ENCODE assay signal across 1 cellular context in the genomic region with DNA sequence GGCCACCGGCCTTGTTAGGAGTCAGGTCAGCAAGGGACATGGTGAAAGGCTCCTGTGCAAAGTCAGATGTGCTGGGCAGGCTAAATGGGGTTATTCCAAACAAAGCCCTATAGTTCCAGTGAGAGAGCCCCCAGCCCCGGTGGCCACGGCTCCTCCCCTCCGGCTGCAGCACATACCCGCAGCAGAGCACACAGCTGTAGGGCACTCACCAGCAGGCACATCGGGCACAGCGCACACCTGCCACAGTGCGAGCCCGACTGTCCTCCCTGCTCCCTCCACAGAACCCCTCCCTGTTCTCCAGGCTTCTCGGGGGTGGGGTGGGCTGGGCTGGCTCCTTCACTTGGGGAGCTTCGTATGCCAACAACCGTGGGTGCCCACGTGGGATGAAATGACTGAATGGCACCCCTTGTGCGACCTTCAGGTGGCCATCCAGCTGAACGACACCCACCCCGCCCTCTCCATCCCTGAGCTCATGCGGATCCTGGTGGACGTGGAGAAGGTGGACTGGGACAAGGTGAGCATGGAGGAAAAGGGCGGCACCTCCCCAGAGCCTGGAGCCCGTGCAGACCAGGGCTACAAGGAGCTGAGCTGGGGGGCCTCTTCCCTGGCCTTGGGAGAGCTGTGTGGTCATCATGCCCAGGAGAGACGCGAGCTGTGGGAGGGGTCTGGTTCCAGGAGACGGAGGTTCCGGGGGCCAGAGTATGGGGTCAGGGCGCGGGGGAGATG.
TF ChIP-seq lines count a peak whose summit lies in the region.

No MANE protein-coding gene starts in this region.

TF ChIP-seq in K562, 482 proteins besides CTCF, POLR2A, EP300 and RAD21:
- peak; percentile 27; the same call in 1 of the 2 replicates for TF ChIP-seq POLR2G (IDR thresholded peaks at IDR 0.05; ENCODE audit: low read depth, low read length)
- TF ChIP-seq, protein P1, sequence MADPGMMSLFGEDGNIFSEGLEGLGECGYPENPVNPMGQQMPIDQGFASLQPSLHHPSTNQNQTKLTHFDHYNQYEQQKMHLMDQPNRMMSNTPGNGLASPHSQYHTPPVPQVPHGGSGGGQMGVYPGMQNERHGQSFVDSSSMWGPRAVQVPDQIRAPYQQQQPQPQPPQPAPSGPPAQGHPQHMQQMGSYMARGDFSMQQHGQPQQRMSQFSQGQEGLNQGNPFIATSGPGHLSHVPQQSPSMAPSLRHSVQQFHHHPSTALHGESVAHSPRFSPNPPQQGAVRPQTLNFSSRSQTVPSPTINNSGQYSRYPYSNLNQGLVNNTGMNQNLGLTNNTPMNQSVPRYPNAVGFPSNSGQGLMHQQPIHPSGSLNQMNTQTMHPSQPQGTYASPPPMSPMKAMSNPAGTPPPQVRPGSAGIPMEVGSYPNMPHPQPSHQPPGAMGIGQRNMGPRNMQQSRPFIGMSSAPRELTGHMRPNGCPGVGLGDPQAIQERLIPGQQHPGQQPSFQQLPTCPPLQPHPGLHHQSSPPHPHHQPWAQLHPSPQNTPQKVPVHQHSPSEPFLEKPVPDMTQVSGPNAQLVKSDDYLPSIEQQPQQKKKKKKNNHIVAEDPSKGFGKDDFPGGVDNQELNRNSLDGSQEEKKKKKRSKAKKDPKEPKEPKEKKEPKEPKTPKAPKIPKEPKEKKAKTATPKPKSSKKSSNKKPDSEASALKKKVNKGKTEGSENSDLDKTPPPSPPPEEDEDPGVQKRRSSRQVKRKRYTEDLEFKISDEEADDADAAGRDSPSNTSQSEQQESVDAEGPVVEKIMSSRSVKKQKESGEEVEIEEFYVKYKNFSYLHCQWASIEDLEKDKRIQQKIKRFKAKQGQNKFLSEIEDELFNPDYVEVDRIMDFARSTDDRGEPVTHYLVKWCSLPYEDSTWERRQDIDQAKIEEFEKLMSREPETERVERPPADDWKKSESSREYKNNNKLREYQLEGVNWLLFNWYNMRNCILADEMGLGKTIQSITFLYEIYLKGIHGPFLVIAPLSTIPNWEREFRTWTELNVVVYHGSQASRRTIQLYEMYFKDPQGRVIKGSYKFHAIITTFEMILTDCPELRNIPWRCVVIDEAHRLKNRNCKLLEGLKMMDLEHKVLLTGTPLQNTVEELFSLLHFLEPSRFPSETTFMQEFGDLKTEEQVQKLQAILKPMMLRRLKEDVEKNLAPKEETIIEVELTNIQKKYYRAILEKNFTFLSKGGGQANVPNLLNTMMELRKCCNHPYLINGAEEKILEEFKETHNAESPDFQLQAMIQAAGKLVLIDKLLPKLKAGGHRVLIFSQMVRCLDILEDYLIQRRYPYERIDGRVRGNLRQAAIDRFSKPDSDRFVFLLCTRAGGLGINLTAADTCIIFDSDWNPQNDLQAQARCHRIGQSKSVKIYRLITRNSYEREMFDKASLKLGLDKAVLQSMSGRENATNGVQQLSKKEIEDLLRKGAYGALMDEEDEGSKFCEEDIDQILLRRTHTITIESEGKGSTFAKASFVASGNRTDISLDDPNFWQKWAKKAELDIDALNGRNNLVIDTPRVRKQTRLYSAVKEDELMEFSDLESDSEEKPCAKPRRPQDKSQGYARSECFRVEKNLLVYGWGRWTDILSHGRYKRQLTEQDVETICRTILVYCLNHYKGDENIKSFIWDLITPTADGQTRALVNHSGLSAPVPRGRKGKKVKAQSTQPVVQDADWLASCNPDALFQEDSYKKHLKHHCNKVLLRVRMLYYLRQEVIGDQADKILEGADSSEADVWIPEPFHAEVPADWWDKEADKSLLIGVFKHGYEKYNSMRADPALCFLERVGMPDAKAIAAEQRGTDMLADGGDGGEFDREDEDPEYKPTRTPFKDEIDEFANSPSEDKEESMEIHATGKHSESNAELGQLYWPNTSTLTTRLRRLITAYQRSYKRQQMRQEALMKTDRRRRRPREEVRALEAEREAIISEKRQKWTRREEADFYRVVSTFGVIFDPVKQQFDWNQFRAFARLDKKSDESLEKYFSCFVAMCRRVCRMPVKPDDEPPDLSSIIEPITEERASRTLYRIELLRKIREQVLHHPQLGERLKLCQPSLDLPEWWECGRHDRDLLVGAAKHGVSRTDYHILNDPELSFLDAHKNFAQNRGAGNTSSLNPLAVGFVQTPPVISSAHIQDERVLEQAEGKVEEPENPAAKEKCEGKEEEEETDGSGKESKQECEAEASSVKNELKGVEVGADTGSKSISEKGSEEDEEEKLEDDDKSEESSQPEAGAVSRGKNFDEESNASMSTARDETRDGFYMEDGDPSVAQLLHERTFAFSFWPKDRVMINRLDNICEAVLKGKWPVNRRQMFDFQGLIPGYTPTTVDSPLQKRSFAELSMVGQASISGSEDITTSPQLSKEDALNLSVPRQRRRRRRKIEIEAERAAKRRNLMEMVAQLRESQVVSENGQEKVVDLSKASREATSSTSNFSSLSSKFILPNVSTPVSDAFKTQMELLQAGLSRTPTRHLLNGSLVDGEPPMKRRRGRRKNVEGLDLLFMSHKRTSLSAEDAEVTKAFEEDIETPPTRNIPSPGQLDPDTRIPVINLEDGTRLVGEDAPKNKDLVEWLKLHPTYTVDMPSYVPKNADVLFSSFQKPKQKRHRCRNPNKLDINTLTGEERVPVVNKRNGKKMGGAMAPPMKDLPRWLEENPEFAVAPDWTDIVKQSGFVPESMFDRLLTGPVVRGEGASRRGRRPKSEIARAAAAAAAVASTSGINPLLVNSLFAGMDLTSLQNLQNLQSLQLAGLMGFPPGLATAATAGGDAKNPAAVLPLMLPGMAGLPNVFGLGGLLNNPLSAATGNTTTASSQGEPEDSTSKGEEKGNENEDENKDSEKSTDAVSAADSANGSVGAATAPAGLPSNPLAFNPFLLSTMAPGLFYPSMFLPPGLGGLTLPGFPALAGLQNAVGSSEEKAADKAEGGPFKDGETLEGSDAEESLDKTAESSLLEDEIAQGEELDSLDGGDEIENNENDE (IDR thresholded peaks at IDR 0.05; ENCODE audit: low read depth, low read length) = no peak
